In genomic region chr7:14822481-14822854, GRCh38 we compare ENCODE assay signal across 25 cellular contexts.
"Had no signal": no experiment of that assay in that cellular context is flagged by ENCODE, and none has a peak within 500 bp of the region (broad histone marks: within the 10 kb centered on the region; RNA-seq: fewer than 3 reads in every experiment).

No MANE protein-coding gene starts in this region.

- H3K27ac ChIP-seq: left ventricle myocardium inferior, right atrium auricular region, right lobe of liver, stomach, testis, thyroid gland, upper lobe of right lung had no signal

- H3K4me1 ChIP-seq: right atrium auricular region, stomach, testis, thyroid gland, upper lobe of right lung had no signal

- H3K4me3 Mint-ChIP-seq: immature natural killer cell; mesothelial cell of epicardium; naive thymus-derived CD4-positive, alpha-beta T cell; natural killer cell treated with Interleukin-12 subunit alpha and Interleukin-12 subunit beta and Interleukin-15 and Interleukin-18, amount 100 ng/mL, for 72 hours; stimulated activated naive B cell treated with anti-CD40 and anti-IgM and Interleukin-4, amounts not matched to agents 10 μg/mL and 1 μg/mL and 100 μg/mL, for 72 hours had no signal

- ATAC-seq: naive thymus-derived CD4-positive, alpha-beta T cell; natural killer cell treated with Interleukin-12 subunit alpha and Interleukin-12 subunit beta and Interleukin-15 and Interleukin-18, amount 100 ng/mL, for 72 hours; stimulated activated naive B cell treated with anti-CD40 and anti-IgM and Interleukin-4, amounts not matched to agents 10 μg/mL and 1 μg/mL and 100 μg/mL, for 72 hours; stimulated activated naive CD8-positive, alpha-beta T cell treated with anti-CD3 and anti-CD28 coated beads, Interleukin-15, Interleukin-2, amounts not matched to agents 100 U/mL and 50 U/mL, for 24 hours; upper lobe of right lung had no signal

- H3K9me3 ChIP-seq: left ventricle myocardium inferior, right atrium auricular region, right lobe of liver, stomach, testis, thyroid gland, upper lobe of right lung had no signal

- DNase-seq: hypothalamus; immature natural killer cell; kidney; left ventricle myocardium inferior; mesendoderm; naive thymus-derived CD4-positive, alpha-beta T cell; right lobe of liver; stimulated activated CD4-positive, alpha-beta T cell treated with anti-CD3 and anti-CD28 coated beads, Interleukin-1b, Interleukin-23, amount 100 ng/mL, for 48 hours; stimulated activated CD4-positive, alpha-beta T cell treated with anti-CD3 and anti-CD28 coated beads, Interleukin-2, amount 100 ng/mL, for 48 hours; stimulated activated CD4-positive, alpha-beta T cell treated with anti-CD3 and anti-CD28 coated beads, Interleukin-4, amount 100 ng/mL, for 4 hours; stimulated activated CD8-positive, alpha-beta memory T cell treated with anti-CD3 and anti-CD28 coated beads, Interleukin-4, amount 100 ng/mL, for 48 hours; stimulated activated naive B cell treated with anti-CD40 and anti-IgM and Interleukin-4, amounts not matched to agents 10 μg/mL and 1 μg/mL and 100 μg/mL, for 72 hours; stimulated activated naive CD8-positive, alpha-beta T cell treated with anti-CD3 and anti-CD28 coated beads, Interleukin-15, Interleukin-2, amounts not matched to agents 100 U/mL and 50 U/mL, for 24 hours; stomach; testis; thyroid gland; trophoblast cell; upper lobe of right lung had no signal

- H3K36me3 Mint-ChIP-seq: immature natural killer cell; mesothelial cell of epicardium; naive thymus-derived CD4-positive, alpha-beta T cell; natural killer cell treated with Interleukin-12 subunit alpha and Interleukin-12 subunit beta and Interleukin-15 and Interleukin-18, amount 100 ng/mL, for 72 hours; stimulated activated naive B cell treated with anti-CD40 and anti-IgM and Interleukin-4, amounts not matched to agents 10 μg/mL and 1 μg/mL and 100 μg/mL, for 72 hours had no signal

- H3K27ac Mint-ChIP-seq: immature natural killer cell; mesothelial cell of epicardium; naive thymus-derived CD4-positive, alpha-beta T cell; natural killer cell treated with Interleukin-12 subunit alpha and Interleukin-12 subunit beta and Interleukin-15 and Interleukin-18, amount 100 ng/mL, for 72 hours; progenitor cell of endocrine pancreas; stimulated activated naive B cell treated with anti-CD40 and anti-IgM and Interleukin-4, amounts not matched to agents 10 μg/mL and 1 μg/mL and 100 μg/mL, for 72 hours had no signal

- H3K4me3 ChIP-seq: left ventricle myocardium inferior, lung, right atrium auricular region, right lobe of liver, smooth muscle cell, stomach, testis, thyroid gland, upper lobe of right lung had no signal

- H3K27me3 ChIP-seq: right atrium auricular region, right lobe of liver, stomach, testis, thyroid gland, upper lobe of right lung had no signal

- FAIRE-seq: urothelium cell line had no signal

- H3K4me1 Mint-ChIP-seq: immature natural killer cell; mesothelial cell of epicardium; naive thymus-derived CD4-positive, alpha-beta T cell; stimulated activated naive B cell treated with anti-CD40 and anti-IgM and Interleukin-4, amounts not matched to agents 10 μg/mL and 1 μg/mL and 100 μg/mL, for 72 hours had no signal

- H3K27me3 Mint-ChIP-seq: naive thymus-derived CD4-positive, alpha-beta T cell; natural killer cell treated with Interleukin-12 subunit alpha and Interleukin-12 subunit beta and Interleukin-15 and Interleukin-18, amount 100 ng/mL, for 72 hours; stimulated activated naive B cell treated with anti-CD40 and anti-IgM and Interleukin-4, amounts not matched to agents 10 μg/mL and 1 μg/mL and 100 μg/mL, for 72 hours had no signal

- H3K36me3 ChIP-seq: left ventricle myocardium inferior, right atrium auricular region, right lobe of liver, stomach, thyroid gland, upper lobe of right lung had no signal
